Comparison of ENCODE assay signal across 8 cellular contexts in the genomic region with DNA sequence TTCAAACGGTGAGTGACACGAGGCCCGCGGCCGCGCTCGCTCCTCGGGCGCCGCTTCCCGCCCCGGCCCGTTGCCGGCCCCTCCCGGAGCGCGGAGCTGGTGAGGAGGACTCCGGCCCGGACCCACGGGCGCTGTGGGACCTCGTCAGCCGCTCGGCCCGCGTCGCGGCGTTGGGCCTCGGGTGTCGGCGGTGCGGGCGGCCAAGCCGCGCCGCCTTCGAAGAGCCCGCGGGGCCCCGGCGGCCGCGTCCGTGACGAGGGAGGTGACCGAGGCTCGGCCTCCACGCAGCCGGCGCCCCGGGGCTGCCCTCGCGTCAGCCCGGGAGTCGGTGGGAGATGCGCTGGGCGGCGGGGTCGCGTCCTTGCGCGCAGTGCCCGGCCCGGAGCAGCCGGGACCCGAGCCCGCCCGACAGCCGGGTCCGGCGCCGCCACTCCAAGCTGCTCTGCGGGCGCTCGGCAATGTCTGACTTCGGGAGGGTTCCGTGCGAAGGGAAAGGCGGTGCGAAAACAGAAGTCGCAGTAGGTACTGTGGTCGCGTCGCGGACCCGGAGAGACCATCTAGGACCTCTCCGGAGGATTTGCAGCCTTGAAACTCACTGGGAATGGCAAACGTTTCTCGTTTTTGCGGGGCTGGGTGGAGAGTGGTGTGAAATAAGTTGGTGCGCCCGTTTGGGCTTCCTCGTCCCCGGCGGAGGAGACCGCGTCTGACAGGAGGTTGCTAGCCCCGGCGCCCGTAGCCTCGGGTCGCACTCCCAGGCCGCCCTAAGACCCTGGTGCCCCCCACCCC. TPM values are rescaled to one million over a fixed set of nuclear protein-coding genes. Genes with fewer than 3 reads are reported as not detected.
DNase-seq lines count a peak whose midpoint lies in the region; ATAC-seq and TF ChIP-seq lines count a peak whose summit lies in the region.

No MANE protein-coding gene starts in this region.

- H3K27me3 ChIP-seq in ACC112 (ENCODE audit: insufficient read depth, low read length) = no peaks in the 10 kb centered on the region
- H3K27me3 ChIP-seq in liver (ENCODE audit: control insufficient read depth in 4 of 4, insufficient read depth in 4 of 4, low read length in 3 of 4) = no peaks in the 10 kb centered on the region

- no peaks in the 10 kb centered on the region for H3K9me3 ChIP-seq in liver (ENCODE audit: control insufficient read depth in 4 of 4, low read length in 3 of 4)

- peak overlapping the region; percentile 53 for H2AFZ ChIP-seq in ACC112 (ENCODE audit: low read length, unreplicated experiment)

- peak; percentile 36 for DNase-seq in cerebellum (ENCODE audit: low spot score)
- DNase-seq in stimulated activated CD4-positive, alpha-beta T cell treated with anti-CD3 and anti-CD28 coated beads, Interleukin-4, amount 100 ng/mL, for 4 hours = peak; percentile 34 to 47
- no peak for DNase-seq in NCI-H187 (lab: John Stamatoyannopoulos, UW)

- WGBS in liver = under 1% methylated on average over 104 of the region's 104 CpGs

- peak overlapping the region; percentile 93 to 99 for H3K9ac ChIP-seq in liver (ENCODE audit: low read depth in 1 of 2, low read length in 2 of 2)

- TF ChIP-seq RAD21 in liver (IDR thresholded peaks at IDR 0.05) = no peak

- TF ChIP-seq CTCF in WI38 (IDR thresholded peaks at IDR 0.05; ENCODE audit: low read depth, low read length) = no peak
- no peak for TF ChIP-seq CTCF in liver (IDR thresholded peaks at IDR 0.05; ENCODE audit: low read depth, low read length, missing input control)

- H3K4me3 ChIP-seq in ACC112 (ENCODE audit: low read depth, low read length) = peak overlapping the region; percentile 88
- H3K4me3 ChIP-seq in WI38 (ENCODE audit: low read depth, low read length) = peak overlapping the region; percentile 75
- peak overlapping the region; percentile 91 to 99 (median 98) for H3K4me3 ChIP-seq in liver (ENCODE audit: low read depth in 1 of 3, low read length in 3 of 3)

- H3K79me2 ChIP-seq in ACC112 (ENCODE audit: control insufficient read depth, insufficient read depth, low read length, unreplicated experiment) = peaks cover 63% of the 10 kb centered on the region

- ATAC-seq in GM19351 (IDR thresholded peaks at IDR 0.05; ENCODE audit: unreplicated experiment) = peak; percentile 5
- peak; percentile 13 for ATAC-seq in HG03571 (IDR thresholded peaks at IDR 0.05; ENCODE audit: unreplicated experiment)

- H3K4me1 ChIP-seq in ACC112 (ENCODE audit: control insufficient read depth, insufficient read depth, low read length, unreplicated experiment) (peaks cover 21% of the 10 kb centered on the region), liver (ENCODE audit: control insufficient read depth in 4 of 4, insufficient read depth in 4 of 4, low read length in 3 of 4) (peaks cover 12 to 58% (median 44%) of the 10 kb centered on the region in 4 donors)

- H3K36me3 ChIP-seq in ACC112 (ENCODE audit: insufficient read depth, low read length) (no peaks in the 10 kb centered on the region), liver (ENCODE audit: control insufficient read depth in 4 of 4, insufficient read depth in 3 of 4, low read depth in 1 of 4, low read length in 3 of 4) (no peaks in the 10 kb centered on the region)

- peak overlapping the region; percentile 89 for H3K27ac ChIP-seq in ACC112 (ENCODE audit: low read depth, low read length)
- peak overlapping the region; percentile 98 for H3K27ac ChIP-seq in liver (ENCODE audit: low read depth in 1 of 2, low read length in 2 of 2)

TF ChIP-seq in liver, 16 proteins besides CTCF, POLR2A, EP300 and RAD21:
- TF ChIP-seq EGR1 (IDR thresholded peaks at IDR 0.05; ENCODE audit: low read depth in 2 of 2) (no peak), RXRA (IDR thresholded peaks at IDR 0.05) (no peak), HNF4G (IDR thresholded peaks at IDR 0.05) (no peak), FOXA1 (IDR thresholded peaks at IDR 0.05) (no peak), JUND (IDR thresholded peaks at IDR 0.05) (no peak), GABPA (IDR thresholded peaks at IDR 0.05 in 1 of 2, conservative IDR thresholded peaks at IDR 0.05 in 1 of 2) (no peak), FOXA2 (IDR thresholded peaks at IDR 0.05) (no peak), HNF4A (conservative IDR thresholded peaks at IDR 0.05) (no peak), SP1 (IDR thresholded peaks at IDR 0.05) (no peak), YY1 (IDR thresholded peaks at IDR 0.05) (no peak), NR2F2 (IDR thresholded peaks at IDR 0.05) (no peak), TAF1 (conservative IDR thresholded peaks at IDR 0.05) (no peak)
- TF ChIP-seq, protein P1, sequence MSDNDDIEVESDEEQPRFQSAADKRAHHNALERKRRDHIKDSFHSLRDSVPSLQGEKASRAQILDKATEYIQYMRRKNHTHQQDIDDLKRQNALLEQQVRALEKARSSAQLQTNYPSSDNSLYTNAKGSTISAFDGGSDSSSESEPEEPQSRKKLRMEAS (IDR thresholded peaks at IDR 0.05) = no peak
- TF ChIP-seq, protein P2, sequence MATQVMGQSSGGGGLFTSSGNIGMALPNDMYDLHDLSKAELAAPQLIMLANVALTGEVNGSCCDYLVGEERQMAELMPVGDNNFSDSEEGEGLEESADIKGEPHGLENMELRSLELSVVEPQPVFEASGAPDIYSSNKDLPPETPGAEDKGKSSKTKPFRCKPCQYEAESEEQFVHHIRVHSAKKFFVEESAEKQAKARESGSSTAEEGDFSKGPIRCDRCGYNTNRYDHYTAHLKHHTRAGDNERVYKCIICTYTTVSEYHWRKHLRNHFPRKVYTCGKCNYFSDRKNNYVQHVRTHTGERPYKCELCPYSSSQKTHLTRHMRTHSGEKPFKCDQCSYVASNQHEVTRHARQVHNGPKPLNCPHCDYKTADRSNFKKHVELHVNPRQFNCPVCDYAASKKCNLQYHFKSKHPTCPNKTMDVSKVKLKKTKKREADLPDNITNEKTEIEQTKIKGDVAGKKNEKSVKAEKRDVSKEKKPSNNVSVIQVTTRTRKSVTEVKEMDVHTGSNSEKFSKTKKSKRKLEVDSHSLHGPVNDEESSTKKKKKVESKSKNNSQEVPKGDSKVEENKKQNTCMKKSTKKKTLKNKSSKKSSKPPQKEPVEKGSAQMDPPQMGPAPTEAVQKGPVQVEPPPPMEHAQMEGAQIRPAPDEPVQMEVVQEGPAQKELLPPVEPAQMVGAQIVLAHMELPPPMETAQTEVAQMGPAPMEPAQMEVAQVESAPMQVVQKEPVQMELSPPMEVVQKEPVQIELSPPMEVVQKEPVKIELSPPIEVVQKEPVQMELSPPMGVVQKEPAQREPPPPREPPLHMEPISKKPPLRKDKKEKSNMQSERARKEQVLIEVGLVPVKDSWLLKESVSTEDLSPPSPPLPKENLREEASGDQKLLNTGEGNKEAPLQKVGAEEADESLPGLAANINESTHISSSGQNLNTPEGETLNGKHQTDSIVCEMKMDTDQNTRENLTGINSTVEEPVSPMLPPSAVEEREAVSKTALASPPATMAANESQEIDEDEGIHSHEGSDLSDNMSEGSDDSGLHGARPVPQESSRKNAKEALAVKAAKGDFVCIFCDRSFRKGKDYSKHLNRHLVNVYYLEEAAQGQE (IDR thresholded peaks at IDR 0.05) = no peak
- TF ChIP-seq, protein P3, sequence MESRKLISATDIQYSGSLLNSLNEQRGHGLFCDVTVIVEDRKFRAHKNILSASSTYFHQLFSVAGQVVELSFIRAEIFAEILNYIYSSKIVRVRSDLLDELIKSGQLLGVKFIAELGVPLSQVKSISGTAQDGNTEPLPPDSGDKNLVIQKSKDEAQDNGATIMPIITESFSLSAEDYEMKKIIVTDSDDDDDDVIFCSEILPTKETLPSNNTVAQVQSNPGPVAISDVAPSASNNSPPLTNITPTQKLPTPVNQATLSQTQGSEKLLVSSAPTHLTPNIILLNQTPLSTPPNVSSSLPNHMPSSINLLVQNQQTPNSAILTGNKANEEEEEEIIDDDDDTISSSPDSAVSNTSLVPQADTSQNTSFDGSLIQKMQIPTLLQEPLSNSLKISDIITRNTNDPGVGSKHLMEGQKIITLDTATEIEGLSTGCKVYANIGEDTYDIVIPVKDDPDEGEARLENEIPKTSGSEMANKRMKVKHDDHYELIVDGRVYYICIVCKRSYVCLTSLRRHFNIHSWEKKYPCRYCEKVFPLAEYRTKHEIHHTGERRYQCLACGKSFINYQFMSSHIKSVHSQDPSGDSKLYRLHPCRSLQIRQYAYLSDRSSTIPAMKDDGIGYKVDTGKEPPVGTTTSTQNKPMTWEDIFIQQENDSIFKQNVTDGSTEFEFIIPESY (IDR thresholded peaks at IDR 0.05) = no peak
- TF ChIP-seq, protein P4, sequence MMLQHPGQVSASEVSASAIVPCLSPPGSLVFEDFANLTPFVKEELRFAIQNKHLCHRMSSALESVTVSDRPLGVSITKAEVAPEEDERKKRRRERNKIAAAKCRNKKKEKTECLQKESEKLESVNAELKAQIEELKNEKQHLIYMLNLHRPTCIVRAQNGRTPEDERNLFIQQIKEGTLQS (IDR thresholded peaks at IDR 0.05) = no peak

RNA-seq across cellular contexts. Expression of a gene that starts 0.8 kb away (rescaled TPM):
- total RNA-seq in cerebellum (69.0 TPM), liver (10 to 100 TPM; 17.9 to 29.4 TPM)
- 10 to 100 TPM in 1 of 2 donors, 1 to 10 TPM in 1; 7.4 to 12.4 TPM for polyA plus RNA-seq in liver

RNA-seq across cellular contexts. Expression of a gene that starts 40.9 kb away (rescaled TPM):
- total RNA-seq in cerebellum (2.6 TPM), liver (1 to 10 TPM in 1 of 2 donors, under 1 TPM in 1; 0.84 to 2.9 TPM)
- polyA plus RNA-seq in liver = 1 to 10 TPM in 1 of 2 donors, under 1 TPM in 1; 0.50 to 1.9 TPM

Comparison
In these comparisons a context has a peak if more than half of its experiments do, and no peak if none do; other contexts are left out.
1. DNase-seq: peak in cerebellum (single experiment) and stimulated activated CD4-positive, alpha-beta T cell treated with anti-CD3 and anti-CD28 coated beads, Interleukin-4, amount 100 ng/mL, for 4 hours (2 of 2); none in NCI-H187 (0 of 2).
2. Peak in every context shown above with its lines, with median percentiles within 50 percentile points of each other: H3K4me3 ChIP-seq.